In the genomic region with DNA sequence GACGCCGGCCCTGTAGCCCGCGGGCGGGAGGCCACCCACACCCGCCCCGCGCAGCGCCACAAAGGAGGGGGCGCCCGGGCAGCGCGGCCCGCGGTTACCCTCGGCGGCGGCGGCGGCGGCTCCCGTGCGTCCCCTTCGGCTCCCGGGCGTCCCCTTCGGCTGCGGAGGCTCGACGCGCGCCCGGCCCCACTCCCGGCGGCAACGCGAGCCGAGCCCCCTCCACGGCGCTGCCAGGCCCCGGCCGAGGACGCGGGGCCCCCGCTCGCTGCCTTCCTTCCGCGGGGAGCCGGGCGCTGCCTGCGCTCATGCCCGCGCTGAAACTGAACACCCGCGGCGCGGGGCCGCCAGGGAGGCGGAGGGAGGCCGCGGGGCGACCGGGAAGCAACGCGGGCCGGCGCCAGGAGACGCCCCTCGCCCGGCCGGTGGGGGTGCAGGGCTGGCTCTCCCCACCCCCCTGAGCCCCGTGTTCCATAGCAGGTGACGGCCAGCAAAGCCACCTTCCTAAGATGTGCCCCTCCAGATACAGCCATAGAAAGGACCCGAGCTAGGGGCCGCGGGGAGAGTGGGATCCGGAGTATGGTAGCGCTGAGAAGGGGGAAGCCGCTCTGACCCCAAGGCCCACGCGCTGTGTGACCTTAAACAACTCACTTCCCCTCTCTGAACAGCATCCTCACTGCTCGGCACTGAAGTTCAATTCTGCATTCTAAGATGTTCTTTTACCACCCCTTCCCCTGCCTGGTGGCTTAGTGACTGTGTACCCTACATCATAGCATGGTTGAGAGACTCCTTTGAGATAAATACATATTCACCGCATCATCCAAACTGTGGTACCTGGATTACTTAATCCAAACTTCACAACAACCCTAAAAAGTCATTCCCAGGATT, we compare ENCODE assay signal across 8 cellular contexts. TPM values are rescaled to one million over a fixed set of nuclear protein-coding genes. Genes with fewer than 3 reads are reported as not detected.
A peak's percentile ranks its signal among the peaks of the same experiment; 100 is the strongest.
DNase-seq lines count a peak whose midpoint lies in the region; ATAC-seq, FAIRE-seq and TF ChIP-seq lines count a peak whose summit lies in the region.

No MANE protein-coding gene starts in this region.

- H3K56ac ChIP-seq in mesendoderm (ENCODE audit: low read length): peak overlapping the region; percentile 74

- H3K9me3 ChIP-seq in colonic mucosa (no peaks in the 10 kb centered on the region), transverse colon (no peaks in the 10 kb centered on the region)

- no peak overlapping the region for H3K18ac ChIP-seq in mesendoderm (ENCODE audit: low read length)

- H3K36me3 ChIP-seq in colonic mucosa (no peaks in the 10 kb centered on the region), mesendoderm (ENCODE audit: control insufficient read depth, insufficient read depth, low read length) (no peaks in the 10 kb centered on the region), transverse colon (no peaks in the 10 kb centered on the region)

- H3K27ac ChIP-seq in colonic mucosa (peak overlapping the region; percentile 87), mesendoderm (ENCODE audit: low read depth, low read length) (no peak overlapping the region), transverse colon (peak overlapping the region; percentile 88 to 91 (median 90))

- in situ Hi-C loops in transverse colon (cut with MboI; ENCODE audit: low pct_ligation_motif_present in 1 of 4, low pct_unique_long_range_greater_than_20kb in 1 of 4, low sequenced_read_pairs in 3 of 4): no loop called here

- H3K4me1 ChIP-seq in colonic mucosa (peaks cover 15% of the 10 kb centered on the region), mesendoderm (ENCODE audit: control insufficient read depth, low read depth, low read length) (peaks cover 2% of the 10 kb centered on the region), transverse colon (peaks cover 11 to 45% (median 26%) of the 10 kb centered on the region in 4 donors)

- no peak overlapping the region for H4K5ac ChIP-seq in mesendoderm (ENCODE audit: low read length)

- no peak overlapping the region for H2AK5ac ChIP-seq in mesendoderm (ENCODE audit: low read length)

- FAIRE-seq in RCC 7860 (lab: Jason Lieb, UNC): no peak

- no peak overlapping the region for H4K8ac ChIP-seq in mesendoderm (ENCODE audit: low read depth, low read length)

- no peak overlapping the region for H2BK120ac ChIP-seq in mesendoderm (ENCODE audit: low read depth, low read length)

- TF ChIP-seq CTCF in colonic mucosa (IDR thresholded peaks at IDR 0.05) (no peak), transverse colon (IDR thresholded peaks at IDR 0.05) (no peak)

- peak overlapping the region; percentile 74 to 83 for H3K9ac ChIP-seq in colonic mucosa (ENCODE audit: low read depth in 2 of 2, low read length in 2 of 2)
- H3K9ac ChIP-seq in mesendoderm (ENCODE audit: low read length): peak overlapping the region; percentile 59

- ATAC-seq in GM18858 (IDR thresholded peaks at IDR 0.05; ENCODE audit: unreplicated experiment) (peak; percentile 2), HG03097 (IDR thresholded peaks at IDR 0.05; ENCODE audit: low FRiP score, unreplicated experiment) (peak; percentile 2)

- no peak overlapping the region for H2BK15ac ChIP-seq in mesendoderm (replicated peaks; ENCODE audit: low read depth)

- no peak for TF ChIP-seq POLR2A in transverse colon (IDR thresholded peaks at IDR 0.05)

- H3K79me1 ChIP-seq in mesendoderm (ENCODE audit: low read length): peaks cover 7% of the 10 kb centered on the region

- DNase-seq in 8988T (peak; percentile 37), T follicular helper cell (ENCODE audit: low read depth) (peak; percentile 15), colonic mucosa (no peak), mesendoderm (no peak), transverse colon (peak; percentile 20), RCC 7860 (ENCODE audit: low spot score) (no peak)

- H3K4me2 ChIP-seq in mesendoderm (ENCODE audit: low read length): peak overlapping the region; percentile 77

- TF ChIP-seq EP300 in transverse colon (IDR thresholded peaks at IDR 0.05; ENCODE audit: low read depth): no peak

- intact Hi-C loops in colonic mucosa (cut with DNase I) (no loop called here), transverse colon (cut with DNase I; ENCODE audit: low total_unique reads) (no loop called here)

- H3K23ac ChIP-seq in mesendoderm (ENCODE audit: low read length): no peak overlapping the region

- H3K79me2 ChIP-seq in mesendoderm (ENCODE audit: control insufficient read depth, insufficient read depth, low read length): no peaks in the 10 kb centered on the region

- H3K4me3 ChIP-seq in colonic mucosa: peak overlapping the region; percentile 69
- no peak overlapping the region for H3K4me3 ChIP-seq in mesendoderm (ENCODE audit: low read length)
- H3K4me3 ChIP-seq in transverse colon: peak overlapping the region; percentile 30 to 70 (median 58)

- H3K4ac ChIP-seq in mesendoderm (ENCODE audit: low read depth, low read length): no peak overlapping the region

- no CpG with 5 or more reads among the region's 83 CpGs for WGBS in mesendoderm (ENCODE audit: extremely low coverage, insufficient coverage, low lambda C conversion rate)
- WGBS in transverse colon (ENCODE audit: low coverage in 1 of 2), 2 donors: 4% methylated on average over 49 of the region's 83 CpGs; no CpG with 5 or more reads in 1 of the 2 donors

- H3K27me3 ChIP-seq in colonic mucosa (no peaks in the 10 kb centered on the region), mesendoderm (ENCODE audit: insufficient read depth, low read length, poor library complexity) (no peaks in the 10 kb centered on the region), transverse colon (no peaks in the 10 kb centered on the region)

- no peak overlapping the region for H2BK5ac ChIP-seq in mesendoderm (ENCODE audit: low read length)

RNA-seq across cellular contexts. Expression of a gene that starts 42.8 kb away (rescaled TPM):
- total RNA-seq in colonic mucosa (10 to 100 TPM; 14.7 to 24.5 TPM), transverse colon (10 to 100 TPM in 3 of 4 donors, 1 to 10 TPM in 1; 7.2 to 39.3 (median 15.2) TPM)
- 74.8 TPM for polyA plus RNA-seq in mesendoderm (2013, experiment 1 of 2)
- 78.1 TPM for polyA plus RNA-seq in mesendoderm (2013, experiment 2 of 2)

Comparison
In these comparisons a context has a peak if more than half of its experiments do, and no peak if none do; other contexts are left out.
1. DNase-seq: peak in 8988T (single experiment), T follicular helper cell (single experiment) and transverse colon (single experiment); none in colonic mucosa (single experiment), mesendoderm (single experiment) and RCC 7860 (single experiment).